8 cellular contexts compared by ENCODE assay signal in genomic region chr2:134683561-134684112, GRCh38. TPM values are rescaled to one million over a fixed set of nuclear protein-coding genes. Genes with fewer than 3 reads are reported as not detected.
DNase-seq lines count a peak whose midpoint lies in the region; ATAC-seq and TF ChIP-seq lines count a peak whose summit lies in the region.

No MANE protein-coding gene starts in this region.

- peak overlapping the region; percentile 83 to 86 (median 84) for H3K27ac ChIP-seq in body of pancreas

- DNase-seq in A172 (ENCODE audit: low spot score) (peak; percentile 93), body of pancreas (peak; percentile 66 to 90 (median 75)), NCI-H345 (lab: John Stamatoyannopoulos, UW) (no peak), NCI-H2029 treated with DMSO at 0.1 percent for 48 hours (lab: John Stamatoyannopoulos, UW) (no peak), NAMALWA (ENCODE audit: low spot score) (no peak)
- DNase-seq in activated CD4-positive, alpha-beta T cell treated with anti-CD3 and anti-CD28 coated beads for 1 hour: no peak

- peaks cover 0 to 4% (median 0%) of the 10 kb centered on the region in 3 donors for H3K9me3 ChIP-seq in body of pancreas

- H3K4me1 ChIP-seq in body of pancreas: peaks cover 84% of the 10 kb centered on the region

- H3K27me3 ChIP-seq in body of pancreas: no peaks in the 10 kb centered on the region

- ATAC-seq in GM19035 (IDR thresholded peaks at IDR 0.05; ENCODE audit: unreplicated experiment) (peak; percentile 68), HG03442 (IDR thresholded peaks at IDR 0.05; ENCODE audit: unreplicated experiment) (peak; percentile 85), body of pancreas (peak; percentile 92)

- no peak for TF ChIP-seq CTCF in body of pancreas (IDR thresholded peaks at IDR 0.05)

- H3K4me3 ChIP-seq in body of pancreas: no peak overlapping the region

- intact Hi-C loops in body of pancreas (cut with DNase I): no loop called here

- TF ChIP-seq POLR2A in body of pancreas (IDR thresholded peaks at IDR 0.05): no peak

- WGBS in body of pancreas, 2 donors: 5 to 14% methylated on average over 2 of the region's 2 CpGs

- H3K36me3 ChIP-seq in body of pancreas (replicated peaks in 1 of 2; ENCODE audit: insufficient read depth in 1 of 2, low read depth in 2 of 2): no peaks in the 10 kb centered on the region

RNA-seq across cellular contexts. Expression of gene TMEM163, which starts 35.2 kb away (rescaled TPM):
- 0.43 and 0.91 TPM in 2 replicates for total RNA-seq in A172 (2014; rRNA removed; shearing (Covaris generic))
- total RNA-seq in body of pancreas: 10 to 100 TPM; 16.2 to 27.5 TPM

Comparison
In these comparisons a context has a peak if more than half of its experiments do, and no peak if none do; other contexts are left out.
1. DNase-seq: peak in A172 (single experiment) and body of pancreas (4 of 4); none in NCI-H345 (single experiment), NCI-H2029 treated with DMSO at 0.1 percent for 48 hours (single experiment), NAMALWA (single experiment) and activated CD4-positive, alpha-beta T cell treated with anti-CD3 and anti-CD28 coated beads for 1 hour (single experiment).
2. Peak in every context shown above with its lines, with median percentiles within 50 percentile points of each other: ATAC-seq.